Comparison of ENCODE assay signal across 1 cellular context in genomic region chr3:30073040-30073439, GRCh38.
TF ChIP-seq lines count a peak whose summit lies in the region.

No MANE protein-coding gene starts in this region.

TF ChIP-seq in A549, 52 proteins besides CTCF, POLR2A, EP300 and RAD21 (continued from another document):
- TF ChIP-seq USF2 (IDR thresholded peaks at IDR 0.05), result no peak
- TF ChIP-seq NFE2L2 (conservative IDR thresholded peaks at IDR 0.05; ENCODE audit: low read length), result no peak
- TF ChIP-seq SREBF2 (IDR thresholded peaks at IDR 0.05), result no peak
- no peak for TF ChIP-seq JUNB (IDR thresholded peaks at IDR 0.05)
- no peak for TF ChIP-seq E2F6 (IDR thresholded peaks at IDR 0.05; ENCODE audit: borderline replicate concordance, low read depth)
- TF ChIP-seq RFX5 (IDR thresholded peaks at IDR 0.05), result no peak
- TF ChIP-seq JUN (IDR thresholded peaks at IDR 0.05), result no peak
- no peak for TF ChIP-seq CBX2 (IDR thresholded peaks at IDR 0.05; ENCODE audit: borderline replicate concordance, low read depth)
- no peak for TF ChIP-seq CEBPB (IDR thresholded peaks at IDR 0.05)
- no peak for TF ChIP-seq ATOH8 (CRISPR knock-in tag; IDR thresholded peaks at IDR 0.05; ENCODE audit: low read depth)
- no peak for TF ChIP-seq KDM5A (IDR thresholded peaks at IDR 0.05)
